Comparison of ENCODE assay signal across 19 cellular contexts in the genomic region with DNA sequence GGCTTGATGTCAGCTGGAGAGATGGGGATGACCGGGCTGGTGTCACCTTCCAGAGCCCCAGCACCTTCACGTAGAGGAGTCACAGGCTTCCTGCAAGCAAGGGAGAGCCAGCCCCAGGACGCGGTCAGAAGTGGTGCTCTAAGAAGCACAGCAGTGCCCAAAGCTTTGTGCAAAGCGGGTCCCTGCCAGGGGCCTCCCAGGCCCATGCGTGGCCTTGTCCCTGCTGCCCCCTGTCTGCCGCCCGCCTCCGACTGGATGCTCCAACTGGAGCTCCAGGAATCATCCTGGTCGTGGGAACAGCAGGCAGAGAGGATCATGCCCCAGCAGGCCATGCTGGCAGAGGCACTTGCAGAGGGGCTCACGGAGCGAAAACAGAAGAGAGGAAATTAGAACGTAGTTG. TPM values are rescaled to one million over a fixed set of nuclear protein-coding genes. Genes with fewer than 3 reads are reported as not detected.
DNase-seq lines count a peak whose midpoint lies in the region; ATAC-seq, FAIRE-seq and TF ChIP-seq lines count a peak whose summit lies in the region.
"Had no signal": no experiment of that assay in that cellular context is flagged by ENCODE, and none has a peak within 500 bp of the region (broad histone marks: within the 10 kb centered on the region; RNA-seq: fewer than 3 reads in every experiment).

No MANE protein-coding gene starts in this region.

- no peaks in the 10 kb centered on the region for H3K36me3 ChIP-seq in HepG2 (replicated peaks in 1 of 2; ENCODE audit: control insufficient read depth in 1 of 2, insufficient read depth in 2 of 2, low read length in 2 of 2)
- H3K36me3 ChIP-seq: BLaER1 had no signal

- peaks cover 22% of the 10 kb centered on the region for H3K4me1 ChIP-seq in HepG2 (ENCODE audit: insufficient read depth, low read length)

- H3K4me2 ChIP-seq in HepG2 (ENCODE audit: low read depth, low read length): no peak overlapping the region
- H3K4me2 ChIP-seq: BLaER1, PC-9 had no signal

- no peak overlapping the region for H3K27ac ChIP-seq in HepG2 (ENCODE audit: extremely low read length, insufficient read depth, low read length)
- H3K27ac ChIP-seq: BLaER1, PC-9 had no signal

- POLR2A ChIA-PET in HepG2 (lab: Yijun Ruan, JAX): no interaction called here
- POLR2A ChIA-PET in activated CD4-positive, alpha-beta memory T cell treated with anti-CD3 and anti-CD28 coated beads for 36 hours (lab: Charles Lee): no interaction called here

- TF ChIP-seq RAD21 in HepG2 (CRISPR knock-in tag; IDR thresholded peaks at IDR 0.05): no peak

- 55% methylated on average over 4 of the region's 13 CpGs for WGBS in HepG2 (ENCODE audit: low lambda C conversion rate)

- intact Hi-C loops in HepG2 (cut with micrococcal nuclease; ENCODE audit: unreplicated experiment): no loop called here
- intact Hi-C loops in sciatic nerve (cut with DNase I): no loop called here
- intact Hi-C loops in activated CD4-positive, alpha-beta memory T cell treated with anti-CD3 and anti-CD28 coated beads for 36 hours (cut with micrococcal nuclease): no loop called here

- H3K4me1 Mint-ChIP-seq in activated CD4-positive, alpha-beta memory T cell treated with anti-CD3 and anti-CD28 coated beads for 36 hours (ENCODE audit: low read depth): no peaks in the 10 kb centered on the region

- no peak overlapping the region for H3K4me3 Mint-ChIP-seq in activated CD4-positive, alpha-beta memory T cell treated with anti-CD3 and anti-CD28 coated beads for 36 hours
- H3K4me3 Mint-ChIP-seq: CD8-positive, alpha-beta T cell had no signal

- TF ChIP-seq EP300 in HepG2 (IDR thresholded peaks at IDR 0.05; ENCODE audit: low read depth in 2 of 2, low read length in 2 of 2) (no peak), HepG2 (CRISPR knock-in tag; IDR thresholded peaks at IDR 0.05; ENCODE audit: borderline replicate concordance) (no peak)

- no peaks in the 10 kb centered on the region for H3K36me3 Mint-ChIP-seq in activated CD4-positive, alpha-beta memory T cell treated with anti-CD3 and anti-CD28 coated beads for 36 hours
- H3K36me3 Mint-ChIP-seq: CD8-positive, alpha-beta T cell had no signal

- TF ChIP-seq POLR2A in HepG2 (IDR thresholded peaks at IDR 0.05; ENCODE audit: insufficient read depth in 1 of 2, low read depth in 2 of 2, low read length in 2 of 2): no peak

- in situ Hi-C loops in SK-MEL-5 (cut with HindIII; ENCODE audit: low pct_unique_long_range_greater_than_20kb, low sequenced_read_pairs): no loop called here
- in situ Hi-C loops in HepG2 (cut with HindIII; ENCODE audit: extremely low pct_ligation_motif_present, low pct_unique_long_range_greater_than_20kb): no loop called here

- no peaks in the 10 kb centered on the region for H3K9me3 Mint-ChIP-seq in activated CD4-positive, alpha-beta memory T cell treated with anti-CD3 and anti-CD28 coated beads for 36 hours
- H3K9me3 Mint-ChIP-seq: CD8-positive, alpha-beta T cell had no signal

- BruUV-seq in HepG2 (replicated peaks; lab: Mats Ljungman, UMichigan): no TSS peak

- no peak for FAIRE-seq in HepG2 (lab: Jason Lieb, UNC)
- FAIRE-seq: GM12892, H54 had no signal

- H3K27me3 Mint-ChIP-seq in activated CD4-positive, alpha-beta memory T cell treated with anti-CD3 and anti-CD28 coated beads for 36 hours: no peaks in the 10 kb centered on the region

- no peaks in the 10 kb centered on the region for H3K9me3 ChIP-seq in HepG2 (ENCODE audit: low read length)
- H3K9me3 ChIP-seq: BLaER1 had no signal

- no peaks in the 10 kb centered on the region for H4K20me1 ChIP-seq in HepG2 (ENCODE audit: insufficient read depth, low read length)
- H4K20me1 ChIP-seq: BLaER1 had no signal

- H3K79me2 ChIP-seq in HepG2 (ENCODE audit: insufficient read depth, low read length): no peaks in the 10 kb centered on the region

- no peak overlapping the region for H3K4me3 ChIP-seq in HepG2 (replicated peaks in 1 of 3; ENCODE audit: insufficient read depth in 1 of 3, low read depth in 2 of 3, low read length in 3 of 3)
- H3K4me3 ChIP-seq: BLaER1, PC-9 had no signal

- CTCF ChIA-PET in HepG2 (lab: Yijun Ruan, JAX; ENCODE audit: low intra/inter-chr PET ratio, low total read pairs): no interaction called here
- CTCF ChIA-PET in activated CD4-positive, alpha-beta memory T cell treated with anti-CD3 and anti-CD28 coated beads for 36 hours (lab: Charles Lee): no interaction called here

- peaks cover 0 to 3% of the 10 kb centered on the region in 2 experiments; a peak in 3 of 5 replicates for H3K27me3 ChIP-seq in HepG2 (ENCODE audit: control insufficient read depth in 1 of 2, insufficient read depth in 2 of 2, low read length in 2 of 2)
- H3K27me3 ChIP-seq: BLaER1 had no signal

- no peak overlapping the region for H3K27ac Mint-ChIP-seq in activated CD4-positive, alpha-beta memory T cell treated with anti-CD3 and anti-CD28 coated beads for 36 hours
- H3K27ac Mint-ChIP-seq: CD8-positive, alpha-beta T cell had no signal

- TF ChIP-seq CTCF in HepG2 (CRISPR knock-in tag; IDR thresholded peaks at IDR 0.05): peak; percentile 54

- ATAC-seq in HepG2: peak; percentile 44
- ATAC-seq in sciatic nerve: no peak
- no peak for ATAC-seq in HG02870 (IDR thresholded peaks at IDR 0.05; ENCODE audit: unreplicated experiment)
- ATAC-seq in GM19328 (IDR thresholded peaks at IDR 0.05; ENCODE audit: unreplicated experiment): no peak
- ATAC-seq: CD8-positive, alpha-beta T cell had no signal

- H3K9ac ChIP-seq in HepG2 (ENCODE audit: insufficient read depth, low read depth, low read length): no peak overlapping the region
- H3K9ac ChIP-seq: BLaER1 had no signal

- no peak overlapping the region for H2AFZ ChIP-seq in HepG2 (ENCODE audit: low read length)
- H2AFZ ChIP-seq: PC-9 had no signal

- peak; percentile 0 for DNase-seq in NCI-H82 (lab: John Stamatoyannopoulos, UW)
- DNase-seq in NCI-H82 treated with DMSO at 0.1 percent for 48 hours (lab: John Stamatoyannopoulos, UW; ENCODE audit: unreplicated experiment): no peak
- peak; percentile 2 for DNase-seq in SK-MEL-5 (ENCODE audit: low read depth, low spot score)
- DNase-seq in HepG2 (ENCODE audit: low spot score): no peak
- peak; percentile 42 for DNase-seq in sciatic nerve (ENCODE audit: low spot score)
- DNase-seq in activated CD4-positive, alpha-beta memory T cell treated with anti-CD3 and anti-CD28 coated beads for 36 hours: no peak
- DNase-seq: 8988T; CD8-positive, alpha-beta T cell; DND-41; GF-D8; NCI-H2029; NCI-H2171 treated with DMSO at 0.1 percent for 48 hours; NCI-H748 treated with DMSO at 0.1 percent for 48 hours; PC-9 had no signal

TF ChIP-seq in HepG2, 621 proteins besides CTCF, POLR2A, EP300 and RAD21 (continues in another document):
- TF ChIP-seq ZBTB1 (CRISPR knock-in tag; IDR thresholded peaks at IDR 0.05; ENCODE audit: borderline replicate concordance) (no peak), BHLHE40 (IDR thresholded peaks at IDR 0.05; ENCODE audit: low read length) (no peak), ZNF776 (CRISPR knock-in tag; IDR thresholded peaks at IDR 0.05) (no peak), NFE2 (CRISPR knock-in tag; IDR thresholded peaks at IDR 0.05) (no peak), SMYD3 (CRISPR knock-in tag; IDR thresholded peaks at IDR 0.05) (no peak)
- TF ChIP-seq, protein P1, sequence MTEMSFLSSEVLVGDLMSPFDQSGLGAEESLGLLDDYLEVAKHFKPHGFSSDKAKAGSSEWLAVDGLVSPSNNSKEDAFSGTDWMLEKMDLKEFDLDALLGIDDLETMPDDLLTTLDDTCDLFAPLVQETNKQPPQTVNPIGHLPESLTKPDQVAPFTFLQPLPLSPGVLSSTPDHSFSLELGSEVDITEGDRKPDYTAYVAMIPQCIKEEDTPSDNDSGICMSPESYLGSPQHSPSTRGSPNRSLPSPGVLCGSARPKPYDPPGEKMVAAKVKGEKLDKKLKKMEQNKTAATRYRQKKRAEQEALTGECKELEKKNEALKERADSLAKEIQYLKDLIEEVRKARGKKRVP (CRISPR knock-in tag; IDR thresholded peaks at IDR 0.05): no peak

RNA-seq across cellular contexts. Expression of gene LRPAP1, which starts 40.1 kb away (rescaled TPM):
- 528 and 584 TPM in 2 replicates for total RNA-seq in SK-MEL-5 (2014; rRNA removed; shearing (Covaris generic))
- 812 and 884 TPM in 2 replicates for polyA plus RNA-seq in SK-MEL-5 (2015; cell fraction: cytosol; rRNA removed)
- 134 TPM in 2 replicates for polyA plus RNA-seq in SK-MEL-5 (2015; cell fraction: nucleus; rRNA removed)
- total RNA-seq in HepG2 (2016; rRNA removed; fragmentation: Illumina TruSeq; extraction: Trizol) (81.5 and 191 TPM in 2 replicates), sciatic nerve (105 TPM)
- 13.6 and 13.8 TPM in 2 replicates for total RNA-seq in HepG2 (2016; cell fraction: cytosol; rRNA removed; fragmentation: Illumina TruSeq; extraction: Trizol; ENCODE audit: low read depth)
- 74.4 and 198 TPM in 2 replicates for total RNA-seq in HepG2 (2016; cell fraction: insoluble cytoplasmic fraction; rRNA removed; fragmentation: Illumina TruSeq; extraction: Trizol)
- 21.2 and 25.2 TPM in 2 replicates for total RNA-seq in HepG2 (2016; cell fraction: membrane; rRNA removed; fragmentation: Illumina TruSeq; extraction: Trizol)
- total RNA-seq in HepG2 (2016; cell fraction: nucleus; rRNA removed; fragmentation: Illumina TruSeq; extraction: Trizol): 143 and 170 TPM in 2 replicates
- 153 and 176 TPM in 2 replicates for polyA plus RNA-seq in HepG2 (2011; rRNA removed)
- polyA plus RNA-seq in HepG2 (2011; cell fraction: cytosol; rRNA removed): 149 and 180 TPM in 2 replicates
- 95.3 and 103 TPM in 2 replicates for polyA plus RNA-seq in HepG2 (2011; cell fraction: nucleus; rRNA removed)
- 118 TPM in 2 replicates for polyA plus RNA-seq in HepG2 (2012)
- 23.9 and 25.8 TPM in 2 replicates for polyA plus RNA-seq in HepG2 (2016; cell fraction: cytosol; fragmentation: Illumina TruSeq; extraction: Trizol; ENCODE audit: low read depth)
- 64.4 and 77.4 TPM in 2 replicates for polyA plus RNA-seq in HepG2 (2016; cell fraction: insoluble cytoplasmic fraction; fragmentation: Illumina TruSeq; extraction: Trizol; ENCODE audit: low read depth)
- polyA plus RNA-seq in HepG2 (2016; cell fraction: membrane; fragmentation: Illumina TruSeq; extraction: Trizol; ENCODE audit: low read depth): 25.2 and 31.6 TPM in 2 replicates
- 270 and 284 TPM in 2 replicates for polyA plus RNA-seq in HepG2 (2016; cell fraction: nucleus; fragmentation: Illumina TruSeq; extraction: Trizol; ENCODE audit: insufficient read depth, low read depth)
- 32.2 and 52.3 TPM in 2 replicates for polyA minus RNA-seq in HepG2 (2011; rRNA and poly(A)+ RNA removed; ENCODE audit: low replicate concordance)
- 53.1 and 54.6 TPM in 2 replicates for polyA minus RNA-seq in HepG2 (2011; cell fraction: cytosol; rRNA and poly(A)+ RNA removed)
- polyA minus RNA-seq in HepG2 (2011; cell fraction: nucleus; rRNA and poly(A)+ RNA removed): 24.3 and 25.0 TPM in 2 replicates
- 10 to 100 TPM; 54.6 to 55.9 TPM for total RNA-seq in activated CD4-positive, alpha-beta memory T cell treated with anti-CD3 and anti-CD28 coated beads for 36 hours

Comparison
In these comparisons a context has a peak if more than half of its experiments do, and no peak if none do; other contexts are left out.
1. DNase-seq: peak in NCI-H82 (single experiment), SK-MEL-5 (single experiment) and sciatic nerve (single experiment); none in NCI-H82 treated with DMSO at 0.1 percent for 48 hours (single experiment), HepG2 (single experiment) and activated CD4-positive, alpha-beta memory T cell treated with anti-CD3 and anti-CD28 coated beads for 36 hours (single experiment).